In genomic region chr2:27262379-27263286, GRCh38 we compare ENCODE assay signal across 8 cellular contexts. TPM values are rescaled to one million over a fixed set of nuclear protein-coding genes. Genes with fewer than 3 reads are reported as not detected.
DNase-seq lines count a peak whose midpoint lies in the region; ATAC-seq and TF ChIP-seq lines count a peak whose summit lies in the region.

Gene SLC30A3 (minus strand): TSS chr2:27263047. CDS start chr2:27262906, 141 bp downstream.

- no peak for TF ChIP-seq POLR2A in lower leg skin (IDR thresholded peaks at IDR 0.05)

- H3K27me3 ChIP-seq in GM06990 (replicated peaks; ENCODE audit: control insufficient read depth, insufficient read depth, low read length) (peaks cover 6% of the 10 kb centered on the region), Karpas-422 (ENCODE audit: low read length) (0 out of 2 replicates have a peak, but pooled peaks cover 2% of the 10 kb centered on the region)

- TF ChIP-seq CTCF in GM06990 (IDR thresholded peaks at IDR 0.05; ENCODE audit: insufficient read depth, low read length, poor library complexity, severe bottlenecking): no peak
- TF ChIP-seq CTCF in lower leg skin (IDR thresholded peaks at IDR 0.05): no peak

- WGBS in lower leg skin, 2 donors: 1 to 2% methylated on average over 41 to 57 of the region's 96 CpGs

- H3K9me3 ChIP-seq in Karpas-422 (ENCODE audit: low read length): no peaks in the 10 kb centered on the region

- H3K4me3 ChIP-seq in GM06990 (replicated peaks; ENCODE audit: low read depth, low read length) (peak within 1 kb of the TSS; percentile 58), Karpas-422 (ENCODE audit: low read length) (peak within 1 kb of the TSS; percentile 75), lower leg skin (ENCODE audit: low read depth, poor library complexity, severe bottlenecking) (peak within 1 kb of the TSS; percentile 30)

- peaks cover 19% of the 10 kb centered on the region for H3K4me1 ChIP-seq in Karpas-422 (ENCODE audit: low read length)

- H3K4me2 ChIP-seq in Karpas-422 (ENCODE audit: low read depth, low read length, poor library complexity, severe bottlenecking): peak within 1 kb of the TSS; percentile 88

- H4K20me1 ChIP-seq in Karpas-422 (ENCODE audit: insufficient read depth, low read depth, low read length): peaks cover 5% of the 10 kb centered on the region; the same call in 1 of the 2 replicates

- H3K36me3 ChIP-seq in GM06990 (ENCODE audit: control insufficient read depth, insufficient read depth, low read length) (no peaks in the 10 kb centered on the region), Karpas-422 (ENCODE audit: insufficient read depth, low read length) (no peaks in the 10 kb centered on the region)

- peak within 1 kb of the TSS; percentile 88 for H2AFZ ChIP-seq in Karpas-422 (ENCODE audit: low read length)

- no peaks in the 10 kb centered on the region for H3K79me2 ChIP-seq in Karpas-422 (ENCODE audit: low read length)

- no peak within 1 kb of the TSS for H3K27ac ChIP-seq in Karpas-422 (ENCODE audit: low read length)

- peak within 1 kb of the TSS; percentile 56 for H3K9ac ChIP-seq in Karpas-422 (ENCODE audit: low read length)

- H3K9me2 ChIP-seq in Karpas-422 (replicated peaks; ENCODE audit: insufficient read depth, low read length): no peaks in the 10 kb centered on the region

- DNase-seq in GM06990 (ENCODE audit: extremely low read depth, insufficient read length) (peak; percentile 70), Karpas-422 (peak; percentile 86), cerebellum (ENCODE audit: low spot score) (peak; percentile 46), lower leg skin (ENCODE audit: low spot score in 2 of 2) (peak; percentile 39 to 92), GDM1 (lab: John Stamatoyannopoulos, UW) (no peak)
- DNase-seq in stimulated activated CD4-positive, alpha-beta T cell treated with anti-CD3 and anti-CD28 coated beads, Interleukin-4, amount 100 ng/mL, for 4 hours: peak; percentile 70 to 72

- ATAC-seq in activated CD4-positive, CD25-positive, alpha-beta regulatory T cell treated with anti-CD3 and anti-CD28 coated beads, Interleukin-2, amount 50 U/mL, for 24 hours: peak; percentile 58 to 59
- ATAC-seq in HG02571 (IDR thresholded peaks at IDR 0.05; ENCODE audit: unreplicated experiment): no peak

- intact Hi-C loops in lower leg skin (cut with DNase I; ENCODE audit: low total_unique reads): no loop called here

RNA-seq across cellular contexts. Expression of gene SLC30A3, which starts in this region (rescaled TPM):
- total RNA-seq in Karpas-422 (2014; rRNA removed; shearing (Covaris generic); ENCODE audit: low replicate concordance): 0.19 and 0.29 TPM in 2 replicates
- total RNA-seq in cerebellum (3.2 TPM), lower leg skin (under 1 TPM in 1 of 4 donors, not detected in 3; 0.15 TPM)

Comparison
In these comparisons a context has a peak if more than half of its experiments do, and no peak if none do; other contexts are left out.
1. Peak in DNase-seq, H3K4me3 ChIP-seq, H3K9ac ChIP-seq and H3K4me2 ChIP-seq in Karpas-422; RNA of the gene not detected or under 1 TPM.
2. Peak in DNase-seq and H3K4me3 ChIP-seq in lower leg skin; RNA of the gene not detected or under 1 TPM.